24 cellular contexts compared by ENCODE assay signal in the genomic region with DNA sequence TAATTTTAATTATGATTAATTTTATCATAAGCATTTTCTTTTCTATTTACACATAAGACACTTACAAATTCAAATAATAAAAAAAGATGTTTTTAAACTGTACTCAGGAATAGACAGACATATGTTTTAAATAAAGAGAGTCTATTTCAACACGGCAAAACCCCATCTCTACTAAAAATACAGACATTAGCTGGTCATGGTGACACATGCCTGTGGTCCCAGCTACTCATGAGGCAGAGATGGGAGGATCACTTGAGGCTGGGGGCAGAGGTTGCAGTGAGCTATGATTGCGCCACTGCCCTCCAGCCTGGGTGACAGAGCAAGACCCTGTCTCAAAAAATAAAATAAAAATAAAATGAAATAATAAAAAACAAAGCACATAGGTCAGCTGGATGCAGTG. TPM values are rescaled to one million over a fixed set of nuclear protein-coding genes. Genes with fewer than 3 reads are reported as not detected.
A peak's percentile ranks its signal among the peaks of the same experiment; 100 is the strongest.
DNase-seq lines count a peak whose midpoint lies in the region; ATAC-seq and TF ChIP-seq lines count a peak whose summit lies in the region.
"Had no signal": no experiment of that assay in that cellular context is flagged by ENCODE, and none has a peak within 500 bp of the region (broad histone marks: within the 10 kb centered on the region; RNA-seq: fewer than 3 reads in every experiment).

No MANE protein-coding gene starts in this region.

- TF ChIP-seq RAD21 in IMR-90 (IDR thresholded peaks at IDR 0.05; ENCODE audit: low read length), result no peak

- intact Hi-C loops in IMR-90 (cut with micrococcal nuclease), result no loop called here
- intact Hi-C loops in CD4-positive, alpha-beta memory T cell (cut with micrococcal nuclease), result no loop called here
- intact Hi-C loops in posterior cingulate gyrus (cut with DNase I), result no loop called here

- H2BK5ac ChIP-seq in IMR-90 (ENCODE audit: low read depth, low read length, poor library complexity, severe bottlenecking), result no peak overlapping the region

- no peak overlapping the region for H3K18ac ChIP-seq in IMR-90 (ENCODE audit: low read depth, low read length)

- H4K20me1 ChIP-seq in IMR-90 (ENCODE audit: insufficient read depth, low read length), result no peaks in the 10 kb centered on the region
- H4K20me1 ChIP-seq: BLaER1 treated with 17β-estradiol and CSF1 and Interleukin-3, amounts not matched to agents 10 nM and 100 nM had no signal

- H3K9me1 ChIP-seq in IMR-90 (ENCODE audit: insufficient read depth, low read length), result no peaks in the 10 kb centered on the region

- peak; percentile 22 for DNase-seq in BJ (ENCODE audit: low read depth)
- peak; percentile 3 for DNase-seq in IMR-90
- DNase-seq in fibroblast of gingiva (ENCODE audit: low read depth), result peak; percentile 61
- peak; percentile 9 for DNase-seq in stromal cell of bone marrow (ENCODE audit: low read depth)
- DNase-seq in CD4-positive, alpha-beta memory T cell, result no peak
- DNase-seq in T1000 (lab: John Stamatoyannopoulos, UW), result no peak
- DNase-seq in posterior cingulate gyrus, result no peak
- DNase-seq: CD8-positive, alpha-beta T cell; GF-D8; GOT3; HCEC 1CT; MG63; NCI-H1092 treated with DMSO at 0.1 percent for 48 hours; NCI-H1436 treated with DMSO at 0.1 percent for 48 hours; NCI-H2029; NCI-H2227 treated with DMSO at 0.1 percent for 48 hours; NCI-H510A treated with DMSO at 0.1 percent for 48 hours; NCI-H748 treated with DMSO at 0.1 percent for 48 hours; Peyer's patch; T-helper 1 cell had no signal

- H3K4me3 Mint-ChIP-seq in CD4-positive, alpha-beta memory T cell, result no peak overlapping the region
- H3K4me3 Mint-ChIP-seq: CD8-positive, alpha-beta T cell had no signal

- H3K9me3 ChIP-seq in IMR-90 (ENCODE audit: control insufficient read depth, insufficient read depth, low read length), result no peaks in the 10 kb centered on the region
- H3K9me3 ChIP-seq in CD4-positive, alpha-beta memory T cell (ENCODE audit: control insufficient read depth in 1 of 2, low read length in 2 of 2), result no peaks in the 10 kb centered on the region
- H3K9me3 ChIP-seq: BLaER1 treated with 17β-estradiol and CSF1 and Interleukin-3, amounts not matched to agents 10 nM and 100 nM; MG63; Peyer's patch; SJSA1 had no signal

- H3K4me3 ChIP-seq in BJ (ENCODE audit: low read depth, low read length) (no peak overlapping the region), IMR-90 (ENCODE audit: insufficient read depth, low read depth, low read length) (no peak overlapping the region)
- H3K4me3 ChIP-seq in CD4-positive, alpha-beta memory T cell (ENCODE audit: low read length in 2 of 2), result no peak overlapping the region
- H3K4me3 ChIP-seq: BLaER1 treated with 17β-estradiol and CSF1 and Interleukin-3, amounts not matched to agents 10 nM and 100 nM; K562; MG63; Peyer's patch; SJSA1 had no signal

- no peak overlapping the region for H4K5ac ChIP-seq in IMR-90 (ENCODE audit: low read depth, low read length)

- H3K27me3 ChIP-seq in BJ (ENCODE audit: control insufficient read depth, insufficient read depth, low read length), result no peaks in the 10 kb centered on the region
- no peaks in the 10 kb centered on the region for H3K27me3 ChIP-seq in IMR-90 (ENCODE audit: control insufficient read depth, insufficient read depth, low read length)
- no peaks in the 10 kb centered on the region for H3K27me3 ChIP-seq in CD4-positive, alpha-beta memory T cell (ENCODE audit: insufficient read depth, low read length)
- H3K27me3 ChIP-seq: BLaER1 treated with 17β-estradiol and CSF1 and Interleukin-3, amounts not matched to agents 10 nM and 100 nM; MG63; Peyer's patch; SJSA1 had no signal

- BruUV-seq in IMR-90 (replicated peaks; lab: Mats Ljungman, UMichigan), result no TSS peak

- H2AK9ac ChIP-seq in IMR-90 (replicated peaks; ENCODE audit: low read depth, low read length, poor library complexity), result no peak overlapping the region

- H3K27ac Mint-ChIP-seq in CD4-positive, alpha-beta memory T cell, result no peak overlapping the region
- H3K27ac Mint-ChIP-seq: CD8-positive, alpha-beta T cell had no signal

- H3K56ac ChIP-seq in IMR-90 (ENCODE audit: extremely low read depth, insufficient read depth, low read length), result no peak overlapping the region

- no peaks in the 10 kb centered on the region for H3K4me1 ChIP-seq in IMR-90 (ENCODE audit: control insufficient read depth, insufficient read depth, low read length)
- H3K4me1 ChIP-seq in CD4-positive, alpha-beta memory T cell (ENCODE audit: insufficient read depth, low read length), result no peaks in the 10 kb centered on the region
- H3K4me1 ChIP-seq: Peyer's patch, SJSA1 had no signal

- H3K36me3 Mint-ChIP-seq in CD4-positive, alpha-beta memory T cell, result no peaks in the 10 kb centered on the region
- H3K36me3 Mint-ChIP-seq: CD8-positive, alpha-beta T cell had no signal

- WGBS in IMR-90 (ENCODE audit: extremely low coverage in 2 of 2, insufficient read length in 1 of 2), 2 experiments, result no CpG with 5 or more reads among the region's 2 CpGs

- no peak overlapping the region for H3K4ac ChIP-seq in IMR-90 (ENCODE audit: low read depth, low read length)

- no peak overlapping the region for H3K14ac ChIP-seq in IMR-90 (replicated peaks; ENCODE audit: low read depth, low read length)

- H3K4me1 Mint-ChIP-seq in CD4-positive, alpha-beta memory T cell, result no peaks in the 10 kb centered on the region

- in situ Hi-C loops in IMR-90 (cut with MboI; ENCODE audit: low sequenced_read_pairs), result no loop called here

- H3K9ac ChIP-seq in IMR-90 (ENCODE audit: low read depth, low read length), result no peak overlapping the region
- H3K9ac ChIP-seq: BLaER1 treated with 17β-estradiol and CSF1 and Interleukin-3, amounts not matched to agents 10 nM and 100 nM had no signal

- POLR2A ChIA-PET in BJ (lab: Charles Lee) (no interaction called here), IMR-90 (lab: Charles Lee; ENCODE audit: unreplicated experiment) (interaction anchor here (0.5 kb wide), 1 partner anchor 522 kb away, joined by 3 read pairs; no protein-coding TSS in a partner anchor)
- POLR2A ChIA-PET in CD4-positive, alpha-beta memory T cell (lab: Charles Lee; ENCODE audit: partially characterized antibody), result no interaction called here

- no peak for TF ChIP-seq POLR2A in IMR-90 (IDR thresholded peaks at IDR 0.05; ENCODE audit: low read depth, low read length)

- H2BK120ac ChIP-seq in IMR-90 (ENCODE audit: low read depth, low read length), result no peak overlapping the region

- H2AFZ ChIP-seq in IMR-90 (replicated peaks; ENCODE audit: low read length, poor library complexity), result no peak overlapping the region

- no peaks in the 10 kb centered on the region for H3K9me3 Mint-ChIP-seq in CD4-positive, alpha-beta memory T cell
- H3K9me3 Mint-ChIP-seq: CD8-positive, alpha-beta T cell had no signal

- H3K27me3 Mint-ChIP-seq in CD4-positive, alpha-beta memory T cell, result no peaks in the 10 kb centered on the region

- no peak overlapping the region for H4K8ac ChIP-seq in IMR-90 (ENCODE audit: low read depth in 2 of 2, low read length in 2 of 2)

- no peak for ATAC-seq in IMR-90 (ENCODE audit: low read depth)
- ATAC-seq: CD8-positive, alpha-beta T cell; K562 had no signal

- no peak overlapping the region for H4K91ac ChIP-seq in IMR-90 (ENCODE audit: insufficient read depth, low read depth, low read length)

- TF ChIP-seq CTCF in BJ (IDR thresholded peaks at IDR 0.05; ENCODE audit: insufficient read depth, low read depth, low read length) (no peak), IMR-90 (conservative IDR thresholded peaks at IDR 0.05; ENCODE audit: low read depth, low read length) (no peak)

- H3K23ac ChIP-seq in IMR-90 (ENCODE audit: low read depth, low read length), result no peak overlapping the region

- H3K4me2 ChIP-seq in IMR-90 (ENCODE audit: low read depth, low read length), result no peak overlapping the region
- H3K4me2 ChIP-seq: BLaER1 treated with 17β-estradiol and CSF1 and Interleukin-3, amounts not matched to agents 10 nM and 100 nM had no signal

- H3K36me3 ChIP-seq in BJ (ENCODE audit: control insufficient read depth, insufficient read depth, low read length) (no peaks in the 10 kb centered on the region), IMR-90 (ENCODE audit: control insufficient read depth, insufficient read depth, low read length) (no peaks in the 10 kb centered on the region)
- no peaks in the 10 kb centered on the region for H3K36me3 ChIP-seq in CD4-positive, alpha-beta memory T cell (ENCODE audit: insufficient read depth, low read length)
- H3K36me3 ChIP-seq: BLaER1 treated with 17β-estradiol and CSF1 and Interleukin-3, amounts not matched to agents 10 nM and 100 nM; MG63; Peyer's patch; SJSA1 had no signal

- dilution Hi-C loops in IMR-90 (cut with HindIII; ENCODE audit: low sequenced_read_pairs, unreplicated experiment), result no loop called here

- H2BK15ac ChIP-seq in IMR-90 (ENCODE audit: low read depth, low read length), result no peak overlapping the region

- H3K27ac ChIP-seq in IMR-90 (ENCODE audit: insufficient read depth, low read length), result no peak overlapping the region
- no peak overlapping the region for H3K27ac ChIP-seq in CD4-positive, alpha-beta memory T cell (ENCODE audit: low read depth, low read length)
- H3K27ac ChIP-seq: BLaER1 treated with 17β-estradiol and CSF1 and Interleukin-3, amounts not matched to agents 10 nM and 100 nM; Peyer's patch; SJSA1 had no signal

- no peak overlapping the region for H2BK20ac ChIP-seq in IMR-90 (ENCODE audit: low read depth, low read length)

- no peaks in the 10 kb centered on the region for H3K79me1 ChIP-seq in IMR-90 (ENCODE audit: low read depth in 1 of 2, low read length in 2 of 2)

- H2AK5ac ChIP-seq in IMR-90 (ENCODE audit: low read depth, low read length), result no peak overlapping the region

- CTCF ChIA-PET in BJ (lab: Yijun Ruan, JAX) (no interaction called here), IMR-90 (lab: Yijun Ruan, JAX) (no interaction called here)
- CTCF ChIA-PET in CD4-positive, alpha-beta memory T cell (lab: Charles Lee; ENCODE audit: partially characterized antibody), result no interaction called here

TF ChIP-seq in IMR-90, 13 proteins besides CTCF, POLR2A, EP300 and RAD21 (continues in another document):
- TF ChIP-seq CEBPB (IDR thresholded peaks at IDR 0.05; ENCODE audit: low read depth, low read length), result no peak
- no peak for TF ChIP-seq SMC3 (IDR thresholded peaks at IDR 0.05; ENCODE audit: low read depth, low read length)
- no peak for TF ChIP-seq MAFK (IDR thresholded peaks at IDR 0.05; ENCODE audit: low read depth, low read length)
- TF ChIP-seq RCOR1 (IDR thresholded peaks at IDR 0.05; ENCODE audit: insufficient replicate concordance, low read length), result no peak
- TF ChIP-seq CHD1 (IDR thresholded peaks at IDR 0.05; ENCODE audit: low read depth, low read length), result no peak
- no peak for TF ChIP-seq BHLHE40 (IDR thresholded peaks at IDR 0.05; ENCODE audit: low read depth, low read length)
- TF ChIP-seq NFE2L2 (IDR thresholded peaks at IDR 0.05; ENCODE audit: low read depth, low read length), result no peak
- no peak for TF ChIP-seq MAZ (IDR thresholded peaks at IDR 0.05; ENCODE audit: borderline replicate concordance, low read depth, low read length)

RNA-seq across cellular contexts. Expression of a gene that starts 14.8 kb away (rescaled TPM):
- polyA plus RNA-seq in BJ (2011; rRNA removed) (not detected in 2 replicates), IMR-90 (2012; rRNA removed) (not detected in 2 replicates)
- polyA minus RNA-seq in BJ (2011; rRNA and poly(A)+ RNA removed), result not detected in 2 replicates
- total RNA-seq in IMR-90 (2012; rRNA removed), result not detected in 2 replicates
- not detected in 2 replicates for polyA plus RNA-seq in IMR-90 (2012; cell fraction: cytosol; rRNA removed)
- polyA plus RNA-seq in IMR-90 (2012; cell fraction: nucleus; rRNA removed; ENCODE audit: low replicate concordance), result not detected in 2 replicates
- not detected for total RNA-seq in CD4-positive, alpha-beta memory T cell
- not detected for polyA plus RNA-seq in CD4-positive, alpha-beta memory T cell
- total RNA-seq: CD8-positive, alpha-beta T cell; OCI-LY7; Peyer's patch; SJSA1 had no signal

Comparison
In these comparisons a context has a peak if more than half of its experiments do, and no peak if none do; other contexts are left out.
1. DNase-seq: peak in BJ (single experiment), IMR-90 (single experiment), fibroblast of gingiva (single experiment) and stromal cell of bone marrow (single experiment); none in CD4-positive, alpha-beta memory T cell (0 of 5), T1000 (single experiment) and posterior cingulate gyrus (0 of 10).